Comparison of ENCODE assay signal across 15 cellular contexts in the genomic region with DNA sequence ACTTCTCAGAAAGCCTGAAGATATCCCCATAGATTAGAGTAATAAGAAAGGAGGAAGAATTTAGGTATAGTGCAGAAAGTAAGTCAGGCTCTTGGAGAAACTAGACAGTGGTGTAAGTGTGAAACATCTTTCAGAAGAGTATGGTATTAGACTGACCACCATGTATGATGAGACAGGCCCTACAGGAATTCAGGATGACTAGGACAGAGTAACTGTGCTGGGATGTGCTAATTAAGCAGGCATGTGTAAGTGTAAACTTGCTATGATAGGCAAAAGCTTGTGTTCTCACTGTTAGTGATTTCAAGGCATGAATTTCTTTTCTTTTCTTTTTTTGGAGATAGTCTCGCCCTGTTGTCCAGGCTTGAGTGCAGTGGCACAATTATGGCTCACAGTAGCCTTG.
DNase-seq lines count a peak whose midpoint lies in the region; ATAC-seq and TF ChIP-seq lines count a peak whose summit lies in the region.
"Had no signal": no experiment of that assay in that cellular context is flagged by ENCODE, and none has a peak within 500 bp of the region (broad histone marks: within the 10 kb centered on the region; RNA-seq: fewer than 3 reads in every experiment).

No MANE protein-coding gene starts in this region.

- no peaks in the 10 kb centered on the region for H3K4me1 ChIP-seq in BE2C

- H3K4me1 Mint-ChIP-seq in HFFc6 (ENCODE audit: low read depth): peaks cover 40% of the 10 kb centered on the region
- no peaks in the 10 kb centered on the region for H3K4me1 Mint-ChIP-seq in mesothelial cell of epicardium

- H3K9me3 Mint-ChIP-seq in HFFc6 (no peaks in the 10 kb centered on the region), mesothelial cell of epicardium (no peaks in the 10 kb centered on the region)
- H3K9me3 Mint-ChIP-seq: naive thymus-derived CD4-positive, alpha-beta T cell had no signal

- H3K27ac Mint-ChIP-seq in HFFc6: peak overlapping the region; percentile 83
- H3K27ac Mint-ChIP-seq in mesothelial cell of epicardium: peak overlapping the region; percentile 5
- H3K27ac Mint-ChIP-seq: activated naive CD8-positive, alpha-beta T cell had no signal

- H3K4me3 Mint-ChIP-seq in HFFc6 (peak overlapping the region; percentile 43), mesothelial cell of epicardium (no peak overlapping the region)
- H3K4me3 Mint-ChIP-seq: activated naive CD8-positive, alpha-beta T cell; naive thymus-derived CD4-positive, alpha-beta T cell had no signal

- TF ChIP-seq CTCF in HFFc6 (IDR thresholded peaks at IDR 0.05) (no peak), mesothelial cell of epicardium (IDR thresholded peaks at IDR 0.05; ENCODE audit: unreplicated experiment) (no peak), BE2C (IDR thresholded peaks at IDR 0.05; ENCODE audit: low read depth, low read length) (no peak)

- H3K9me3 ChIP-seq in BE2C: no peaks in the 10 kb centered on the region

- H3K27me3 ChIP-seq in BE2C: no peaks in the 10 kb centered on the region

- H3K4me3 ChIP-seq in BE2C (ENCODE audit: low read depth, low read length): no peak overlapping the region

- H3K36me3 ChIP-seq in BE2C: peaks cover 17% of the 10 kb centered on the region

- H3K27me3 Mint-ChIP-seq in HFFc6 (ENCODE audit: insufficient read depth) (no peaks in the 10 kb centered on the region), mesothelial cell of epicardium (ENCODE audit: low read depth) (no peaks in the 10 kb centered on the region)
- H3K27me3 Mint-ChIP-seq: activated naive CD8-positive, alpha-beta T cell; naive thymus-derived CD4-positive, alpha-beta T cell had no signal

- H3K36me3 Mint-ChIP-seq in HFFc6 (ENCODE audit: low read depth) (peaks cover 25% of the 10 kb centered on the region), mesothelial cell of epicardium (peaks cover 12% of the 10 kb centered on the region)

- DNase-seq in AG20443 (ENCODE audit: low spot score) (peak; percentile 50), HFFc6 (peak; percentile 71), cerebellar cortex (ENCODE audit: low spot score) (peak; percentile 36), mesothelial cell of epicardium (ENCODE audit: low spot score in 2 of 2, unreplicated experiment in 2 of 2) (no peak), BE2C (no peak)
- DNase-seq: activated CD8-positive, alpha-beta memory T cell treated with anti-CD3 and anti-CD28 coated beads for 24 hours; H7; KBM-7; naive thymus-derived CD4-positive, alpha-beta T cell; NCI-H2029; stimulated activated CD4-positive, alpha-beta T cell treated with anti-CD3 and anti-CD28 coated beads, Interleukin-12 subunit alpha, Interleukin-12 subunit beta, amount 100 ng/mL, for 4 hours had no signal

- ATAC-seq in GM18502 (IDR thresholded peaks at IDR 0.05; ENCODE audit: poor library complexity, unreplicated experiment): no peak
- ATAC-seq in GM21515 (IDR thresholded peaks at IDR 0.05; ENCODE audit: unreplicated experiment): no peak
- ATAC-seq in HG02571 (IDR thresholded peaks at IDR 0.05; ENCODE audit: unreplicated experiment): no peak
- ATAC-seq: naive thymus-derived CD4-positive, alpha-beta T cell had no signal

Comparison
In these comparisons a context has a peak if more than half of its experiments do, and no peak if none do; other contexts are left out.
1. DNase-seq: peak in AG20443 (single experiment), HFFc6 (single experiment) and cerebellar cortex (single experiment); none in mesothelial cell of epicardium (0 of 2) and BE2C (single experiment).